ENCODE assay signal across 12 cellular contexts in genomic region chr18:48777737-48778111, GRCh38.
A peak's percentile ranks its signal among the peaks of the same experiment; 100 is the strongest.
DNase-seq lines count a peak whose midpoint lies in the region; ATAC-seq, FAIRE-seq and TF ChIP-seq lines count a peak whose summit lies in the region.
"Had no signal": no experiment of that assay in that cellular context is flagged by ENCODE, and none has a peak within 500 bp of the region (broad histone marks: within the 10 kb centered on the region; RNA-seq: fewer than 3 reads in every experiment).

No MANE protein-coding gene starts in this region.

- H3K27ac ChIP-seq in right atrium auricular region (peak overlapping the region; percentile 91 to 98), K562 (ENCODE audit: extremely low read depth, low read depth, low read length) (no peak overlapping the region), lower lobe of right lung (peak overlapping the region; percentile 49), colonic mucosa (no peak overlapping the region)
- H3K27ac ChIP-seq: KMS-11 had no signal

- H3K9ac ChIP-seq in K562 (ENCODE audit: insufficient read depth in 1 of 2, low read depth in 2 of 2, low read length in 2 of 2), result no peak overlapping the region
- no peak overlapping the region for H3K9ac ChIP-seq in colonic mucosa (ENCODE audit: low read depth in 2 of 2, low read length in 2 of 2)
- H3K9ac ChIP-seq: KMS-11 had no signal

- H3K9me3 ChIP-seq in right atrium auricular region (no peaks in the 10 kb centered on the region), K562 (replicated peaks; ENCODE audit: control insufficient read depth, insufficient read depth, low read depth, low read length) (no peaks in the 10 kb centered on the region), lower lobe of right lung (no peaks in the 10 kb centered on the region), colonic mucosa (no peaks in the 10 kb centered on the region)
- H3K9me3 ChIP-seq: adrenal gland had no signal

- no peak overlapping the region for H3K4me3 ChIP-seq in right atrium auricular region
- H3K4me3 ChIP-seq in K562, result no peak overlapping the region
- H3K4me3 ChIP-seq in lower lobe of right lung, result no peak overlapping the region
- no peak overlapping the region for H3K4me3 ChIP-seq in colonic mucosa
- H3K4me3 ChIP-seq: adrenal gland had no signal

- intact Hi-C loops in cardiac septum (cut with DNase I), result no loop called here
- intact Hi-C loops in K562 (cut with micrococcal nuclease), result no loop called here
- intact Hi-C loops in lower lobe of right lung (cut with DNase I), result no loop called here
- intact Hi-C loops in colonic mucosa (cut with DNase I), result loop anchor here (5.0 to 10.0 kb wide), 5 partner anchors 100 to 397 kb away; partner anchors contain the start of gene SMAD7

- 61% methylated on average over 4 of the region's 8 CpGs for WGBS in K562 (ENCODE audit: insufficient coverage, low coverage, missing lambda C conversion rate)

- POLR2A ChIA-PET in K562 (lab: Yijun Ruan, JAX), result no interaction called here

- CTCF ChIA-PET in K562 (lab: Yijun Ruan, JAX; ENCODE audit: low intra/inter-chr PET ratio), result interaction anchor here (1.0 kb wide), 1 partner anchor 400 kb away, joined by 3 read pairs; no protein-coding TSS in a partner anchor

- peaks cover 27% of the 10 kb centered on the region for H4K20me1 ChIP-seq in K562 (replicated peaks; ENCODE audit: control insufficient read depth, insufficient read depth, low read length)

- no peak overlapping the region for H2AFZ ChIP-seq in K562 (ENCODE audit: low read depth, low read length)

- H3K27me3 ChIP-seq in right atrium auricular region (no peaks in the 10 kb centered on the region), K562 (ENCODE audit: control insufficient read depth in 2 of 2, insufficient read depth in 2 of 2, low read length in 2 of 2) (no peaks in the 10 kb centered on the region), lower lobe of right lung (ENCODE audit: low read depth) (no peaks in the 10 kb centered on the region), colonic mucosa (no peaks in the 10 kb centered on the region)
- H3K27me3 ChIP-seq: adrenal gland had no signal

- TF ChIP-seq EP300 in K562 (IDR thresholded peaks at IDR 0.05; ENCODE audit: low read length), result no peak

- no peak for ATAC-seq in K562
- no peak for ATAC-seq in lower lobe of right lung

- FAIRE-seq in K562 (lab: Jason Lieb, UNC), result no peak

- H3K4me1 ChIP-seq in right atrium auricular region (peaks cover 0 to 86% of the 10 kb centered on the region in 2 donors), K562 (replicated peaks in 1 of 2; ENCODE audit: control insufficient read depth in 2 of 2, insufficient read depth in 2 of 2, low read length in 2 of 2) (peaks cover 18 to 37% of the 10 kb centered on the region in 2 experiments), lower lobe of right lung (peaks cover 64% of the 10 kb centered on the region), colonic mucosa (peaks cover 6% of the 10 kb centered on the region)

- no peaks in the 10 kb centered on the region for H3K36me3 ChIP-seq in right atrium auricular region
- no peaks in the 10 kb centered on the region for H3K36me3 ChIP-seq in K562 (ENCODE audit: control insufficient read depth, insufficient read depth, low read length)
- H3K36me3 ChIP-seq in lower lobe of right lung, result no peaks in the 10 kb centered on the region
- H3K36me3 ChIP-seq in colonic mucosa, result no peaks in the 10 kb centered on the region

- no peak for TF ChIP-seq RAD21 in K562 (CRISPR knock-in tag; conservative IDR thresholded peaks at IDR 0.05 in 1 of 2, IDR thresholded peaks at IDR 0.05 in 1 of 2)

- H3K79me2 ChIP-seq in K562 (ENCODE audit: control insufficient read depth, insufficient read depth, low read length), result no peaks in the 10 kb centered on the region

- no peaks in the 10 kb centered on the region for H3K9me1 ChIP-seq in K562 (ENCODE audit: control insufficient read depth, insufficient read depth, low read length)

- no peak for TF ChIP-seq POLR2A in K562 (conservative IDR thresholded peaks at IDR 0.05)

- in situ Hi-C loops in K562 (cut with MboI), result loop anchor here (10.0 kb wide), 1 partner anchor 93 kb away; no protein-coding TSS in a partner anchor

- no TSS peak for BruUV-seq in K562 (replicated peaks; lab: Mats Ljungman, UMichigan)

- H3K4me2 ChIP-seq in K562 (ENCODE audit: insufficient read depth, low read length), result no peak overlapping the region

- TF ChIP-seq CTCF in right atrium auricular region (IDR thresholded peaks at IDR 0.05) (no peak), K562 (IDR thresholded peaks at IDR 0.05 in 2 of 3, conservative IDR thresholded peaks at IDR 0.05 in 1 of 3; ENCODE audit: insufficient read depth in 2 of 3, low read depth in 1 of 3, low read length in 3 of 3) (no peak), lower lobe of right lung (IDR thresholded peaks at IDR 0.05) (no peak), colonic mucosa (IDR thresholded peaks at IDR 0.05) (no peak)

- DNase-seq in right atrium auricular region (ENCODE audit: low spot score), result peak; percentile 77
- no peak for DNase-seq in cardiac septum (ENCODE audit: low spot score)
- no peak for DNase-seq in K562 (ENCODE audit: extremely low read depth in 1 of 4, low spot score in 3 of 4)
- peak; percentile 51 for DNase-seq in lower lobe of right lung
- no peak for DNase-seq in effector CD8-positive, alpha-beta T cell (lab: John Stamatoyannopoulos, UW)
- no peak for DNase-seq in colonic mucosa
- DNase-seq in anterior cingulate cortex (lab: John Stamatoyannopoulos, UW), result no peak
- no peak for DNase-seq in NCI-H2029 treated with DMSO at 0.1 percent for 48 hours (lab: John Stamatoyannopoulos, UW)
- DNase-seq: DMS79 treated with DMSO at 0.1 percent for 48 hours, NCI-H226 had no signal

TF ChIP-seq in K562, 482 proteins besides CTCF, POLR2A, EP300 and RAD21:
- TF ChIP-seq HDAC6 (IDR thresholded peaks at IDR 0.05; ENCODE audit: low read depth, low read length) (no peak), TBP (optimal IDR thresholded peaks at IDR 0.05; ENCODE audit: low read depth, low read length) (no peak), ZBTB33 (CRISPR knock-in tag; IDR thresholded peaks at IDR 0.05) (peak; percentile 40; the same call in 1 of the 2 replicates)

Comparison
In these comparisons a context has a peak if more than half of its experiments do, and no peak if none do; other contexts are left out.
1. DNase-seq: peak in right atrium auricular region (single experiment) and lower lobe of right lung (single experiment); none in cardiac septum (single experiment), K562 (0 of 4), effector CD8-positive, alpha-beta T cell (single experiment), colonic mucosa (single experiment), anterior cingulate cortex (0 of 58) and NCI-H2029 treated with DMSO at 0.1 percent for 48 hours (single experiment).
2. H3K27ac ChIP-seq: peak in right atrium auricular region (2 of 2) and lower lobe of right lung (single experiment); none in K562 (single experiment) and colonic mucosa (single experiment).